In the genomic region with DNA sequence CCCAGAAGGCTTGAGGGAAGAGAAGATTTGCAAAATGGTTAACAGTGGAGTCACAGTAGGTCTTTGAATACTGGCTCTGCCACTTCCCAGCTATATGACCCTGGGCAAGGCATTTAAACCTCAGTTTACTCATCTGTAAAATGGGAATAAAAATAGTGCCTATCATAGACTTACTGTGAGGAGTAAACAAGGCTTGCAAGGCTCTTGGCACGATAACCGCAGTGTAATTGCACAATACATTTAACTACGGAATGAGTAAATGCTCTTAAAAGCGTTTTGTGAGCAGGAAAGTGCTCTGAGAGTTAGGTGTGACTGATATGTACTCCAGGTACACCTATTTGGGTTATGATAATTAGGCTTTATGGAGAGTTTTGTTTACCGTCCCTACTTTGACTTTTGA, we compare ENCODE assay signal across 2 cellular contexts.
A peak's percentile ranks its signal among the peaks of the same experiment; 100 is the strongest.
TF ChIP-seq lines count a peak whose summit lies in the region.

No MANE protein-coding gene starts in this region.

TF ChIP-seq in IMR-90, 13 proteins besides CTCF, POLR2A, EP300 and RAD21:
- peak; percentile 63 for TF ChIP-seq CEBPB (IDR thresholded peaks at IDR 0.05; ENCODE audit: low read depth, low read length)
- no peak for TF ChIP-seq CHD1 (IDR thresholded peaks at IDR 0.05; ENCODE audit: low read depth, low read length)
- TF ChIP-seq, protein P1, sequence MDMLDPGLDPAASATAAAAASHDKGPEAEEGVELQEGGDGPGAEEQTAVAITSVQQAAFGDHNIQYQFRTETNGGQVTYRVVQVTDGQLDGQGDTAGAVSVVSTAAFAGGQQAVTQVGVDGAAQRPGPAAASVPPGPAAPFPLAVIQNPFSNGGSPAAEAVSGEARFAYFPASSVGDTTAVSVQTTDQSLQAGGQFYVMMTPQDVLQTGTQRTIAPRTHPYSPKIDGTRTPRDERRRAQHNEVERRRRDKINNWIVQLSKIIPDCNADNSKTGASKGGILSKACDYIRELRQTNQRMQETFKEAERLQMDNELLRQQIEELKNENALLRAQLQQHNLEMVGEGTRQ (IDR thresholded peaks at IDR 0.05; ENCODE audit: low read depth, low read length): no peak
TF ChIP-seq in IMR-90: peak in this region for 1.

TF ChIP-seq in K562, 482 proteins besides CTCF, POLR2A, EP300 and RAD21 (continues in another document):
- TF ChIP-seq, protein P2, sequence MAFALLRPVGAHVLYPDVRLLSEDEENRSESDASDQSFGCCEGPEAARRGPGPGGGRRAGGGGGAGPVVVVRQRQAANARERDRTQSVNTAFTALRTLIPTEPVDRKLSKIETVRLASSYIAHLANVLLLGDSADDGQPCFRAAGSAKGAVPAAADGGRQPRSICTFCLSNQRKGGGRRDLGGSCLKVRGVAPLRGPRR (CRISPR knock-in tag; IDR thresholded peaks at IDR 0.05): no peak
- TF ChIP-seq ELF4 (CRISPR knock-in tag; IDR thresholded peaks at IDR 0.05): no peak
- TF ChIP-seq KHSRP (IDR thresholded peaks at IDR 0.05): no peak
- TF ChIP-seq, protein P3, sequence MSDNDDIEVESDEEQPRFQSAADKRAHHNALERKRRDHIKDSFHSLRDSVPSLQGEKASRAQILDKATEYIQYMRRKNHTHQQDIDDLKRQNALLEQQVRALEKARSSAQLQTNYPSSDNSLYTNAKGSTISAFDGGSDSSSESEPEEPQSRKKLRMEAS (CRISPR knock-in tag; IDR thresholded peaks at IDR 0.05): no peak
- TF ChIP-seq ZNF174 (CRISPR knock-in tag; IDR thresholded peaks at IDR 0.05): no peak
- no peak for TF ChIP-seq MCM7 (IDR thresholded peaks at IDR 0.05)
- no peak for TF ChIP-seq GTF2E2 (tag; IDR thresholded peaks at IDR 0.05)
- TF ChIP-seq, protein P4, sequence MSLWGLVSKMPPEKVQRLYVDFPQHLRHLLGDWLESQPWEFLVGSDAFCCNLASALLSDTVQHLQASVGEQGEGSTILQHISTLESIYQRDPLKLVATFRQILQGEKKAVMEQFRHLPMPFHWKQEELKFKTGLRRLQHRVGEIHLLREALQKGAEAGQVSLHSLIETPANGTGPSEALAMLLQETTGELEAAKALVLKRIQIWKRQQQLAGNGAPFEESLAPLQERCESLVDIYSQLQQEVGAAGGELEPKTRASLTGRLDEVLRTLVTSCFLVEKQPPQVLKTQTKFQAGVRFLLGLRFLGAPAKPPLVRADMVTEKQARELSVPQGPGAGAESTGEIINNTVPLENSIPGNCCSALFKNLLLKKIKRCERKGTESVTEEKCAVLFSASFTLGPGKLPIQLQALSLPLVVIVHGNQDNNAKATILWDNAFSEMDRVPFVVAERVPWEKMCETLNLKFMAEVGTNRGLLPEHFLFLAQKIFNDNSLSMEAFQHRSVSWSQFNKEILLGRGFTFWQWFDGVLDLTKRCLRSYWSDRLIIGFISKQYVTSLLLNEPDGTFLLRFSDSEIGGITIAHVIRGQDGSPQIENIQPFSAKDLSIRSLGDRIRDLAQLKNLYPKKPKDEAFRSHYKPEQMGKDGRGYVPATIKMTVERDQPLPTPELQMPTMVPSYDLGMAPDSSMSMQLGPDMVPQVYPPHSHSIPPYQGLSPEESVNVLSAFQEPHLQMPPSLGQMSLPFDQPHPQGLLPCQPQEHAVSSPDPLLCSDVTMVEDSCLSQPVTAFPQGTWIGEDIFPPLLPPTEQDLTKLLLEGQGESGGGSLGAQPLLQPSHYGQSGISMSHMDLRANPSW (CRISPR knock-in tag; IDR thresholded peaks at IDR 0.05): no peak
- TF ChIP-seq BCOR (IDR thresholded peaks at IDR 0.05): peak; percentile 61
- TF ChIP-seq TARDBP (IDR thresholded peaks at IDR 0.05): no peak
- no peak for TF ChIP-seq ZNF324 (CRISPR knock-in tag; IDR thresholded peaks at IDR 0.05)
- no peak for TF ChIP-seq TRIM28 (IDR thresholded peaks at IDR 0.05)
- no peak for TF ChIP-seq SIRT6 (IDR thresholded peaks at IDR 0.05; ENCODE audit: low read depth, low read length)
- TF ChIP-seq, protein P5, sequence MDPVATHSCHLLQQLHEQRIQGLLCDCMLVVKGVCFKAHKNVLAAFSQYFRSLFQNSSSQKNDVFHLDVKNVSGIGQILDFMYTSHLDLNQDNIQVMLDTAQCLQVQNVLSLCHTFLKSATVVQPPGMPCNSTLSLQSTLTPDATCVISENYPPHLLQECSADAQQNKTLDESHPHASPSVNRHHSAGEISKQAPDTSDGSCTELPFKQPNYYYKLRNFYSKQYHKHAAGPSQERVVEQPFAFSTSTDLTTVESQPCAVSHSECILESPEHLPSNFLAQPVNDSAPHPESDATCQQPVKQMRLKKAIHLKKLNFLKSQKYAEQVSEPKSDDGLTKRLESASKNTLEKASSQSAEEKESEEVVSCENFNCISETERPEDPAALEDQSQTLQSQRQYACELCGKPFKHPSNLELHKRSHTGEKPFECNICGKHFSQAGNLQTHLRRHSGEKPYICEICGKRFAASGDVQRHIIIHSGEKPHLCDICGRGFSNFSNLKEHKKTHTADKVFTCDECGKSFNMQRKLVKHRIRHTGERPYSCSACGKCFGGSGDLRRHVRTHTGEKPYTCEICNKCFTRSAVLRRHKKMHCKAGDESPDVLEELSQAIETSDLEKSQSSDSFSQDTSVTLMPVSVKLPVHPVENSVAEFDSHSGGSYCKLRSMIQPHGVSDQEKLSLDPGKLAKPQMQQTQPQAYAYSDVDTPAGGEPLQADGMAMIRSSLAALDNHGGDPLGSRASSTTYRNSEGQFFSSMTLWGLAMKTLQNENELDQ (CRISPR knock-in tag; IDR thresholded peaks at IDR 0.05; ENCODE audit: borderline replicate concordance): no peak
- TF ChIP-seq CBX2 (IDR thresholded peaks at IDR 0.05; ENCODE audit: insufficient read depth, low read length, poor library complexity, severe bottlenecking): no peak
- peak; percentile 62 for TF ChIP-seq CEBPB (tag; IDR thresholded peaks at IDR 0.05)
- TF ChIP-seq, protein P6, sequence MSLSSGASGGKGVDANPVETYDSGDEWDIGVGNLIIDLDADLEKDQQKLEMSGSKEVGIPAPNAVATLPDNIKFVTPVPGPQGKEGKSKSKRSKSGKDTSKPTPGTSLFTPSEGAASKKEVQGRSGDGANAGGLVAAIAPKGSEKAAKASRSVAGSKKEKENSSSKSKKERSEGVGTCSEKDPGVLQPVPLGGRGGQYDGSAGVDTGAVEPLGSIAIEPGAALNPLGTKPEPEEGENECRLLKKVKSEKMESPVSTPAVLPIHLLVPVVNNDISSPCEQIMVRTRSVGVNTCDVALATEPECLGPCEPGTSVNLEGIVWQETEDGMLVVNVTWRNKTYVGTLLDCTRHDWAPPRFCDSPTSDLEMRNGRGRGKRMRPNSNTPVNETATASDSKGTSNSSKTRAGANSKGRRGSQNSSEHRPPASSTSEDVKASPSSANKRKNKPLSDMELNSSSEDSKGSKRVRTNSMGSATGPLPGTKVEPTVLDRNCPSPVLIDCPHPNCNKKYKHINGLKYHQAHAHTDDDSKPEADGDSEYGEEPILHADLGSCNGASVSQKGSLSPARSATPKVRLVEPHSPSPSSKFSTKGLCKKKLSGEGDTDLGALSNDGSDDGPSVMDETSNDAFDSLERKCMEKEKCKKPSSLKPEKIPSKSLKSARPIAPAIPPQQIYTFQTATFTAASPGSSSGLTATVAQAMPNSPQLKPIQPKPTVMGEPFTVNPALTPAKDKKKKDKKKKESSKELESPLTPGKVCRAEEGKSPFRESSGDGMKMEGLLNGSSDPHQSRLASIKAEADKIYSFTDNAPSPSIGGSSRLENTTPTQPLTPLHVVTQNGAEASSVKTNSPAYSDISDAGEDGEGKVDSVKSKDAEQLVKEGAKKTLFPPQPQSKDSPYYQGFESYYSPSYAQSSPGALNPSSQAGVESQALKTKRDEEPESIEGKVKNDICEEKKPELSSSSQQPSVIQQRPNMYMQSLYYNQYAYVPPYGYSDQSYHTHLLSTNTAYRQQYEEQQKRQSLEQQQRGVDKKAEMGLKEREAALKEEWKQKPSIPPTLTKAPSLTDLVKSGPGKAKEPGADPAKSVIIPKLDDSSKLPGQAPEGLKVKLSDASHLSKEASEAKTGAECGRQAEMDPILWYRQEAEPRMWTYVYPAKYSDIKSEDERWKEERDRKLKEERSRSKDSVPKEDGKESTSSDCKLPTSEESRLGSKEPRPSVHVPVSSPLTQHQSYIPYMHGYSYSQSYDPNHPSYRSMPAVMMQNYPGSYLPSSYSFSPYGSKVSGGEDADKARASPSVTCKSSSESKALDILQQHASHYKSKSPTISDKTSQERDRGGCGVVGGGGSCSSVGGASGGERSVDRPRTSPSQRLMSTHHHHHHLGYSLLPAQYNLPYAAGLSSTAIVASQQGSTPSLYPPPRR (CRISPR knock-in tag; IDR thresholded peaks at IDR 0.05; ENCODE audit: borderline replicate concordance): no peak
- TF ChIP-seq EHMT2 (IDR thresholded peaks at IDR 0.05): no peak
- TF ChIP-seq, protein P7, sequence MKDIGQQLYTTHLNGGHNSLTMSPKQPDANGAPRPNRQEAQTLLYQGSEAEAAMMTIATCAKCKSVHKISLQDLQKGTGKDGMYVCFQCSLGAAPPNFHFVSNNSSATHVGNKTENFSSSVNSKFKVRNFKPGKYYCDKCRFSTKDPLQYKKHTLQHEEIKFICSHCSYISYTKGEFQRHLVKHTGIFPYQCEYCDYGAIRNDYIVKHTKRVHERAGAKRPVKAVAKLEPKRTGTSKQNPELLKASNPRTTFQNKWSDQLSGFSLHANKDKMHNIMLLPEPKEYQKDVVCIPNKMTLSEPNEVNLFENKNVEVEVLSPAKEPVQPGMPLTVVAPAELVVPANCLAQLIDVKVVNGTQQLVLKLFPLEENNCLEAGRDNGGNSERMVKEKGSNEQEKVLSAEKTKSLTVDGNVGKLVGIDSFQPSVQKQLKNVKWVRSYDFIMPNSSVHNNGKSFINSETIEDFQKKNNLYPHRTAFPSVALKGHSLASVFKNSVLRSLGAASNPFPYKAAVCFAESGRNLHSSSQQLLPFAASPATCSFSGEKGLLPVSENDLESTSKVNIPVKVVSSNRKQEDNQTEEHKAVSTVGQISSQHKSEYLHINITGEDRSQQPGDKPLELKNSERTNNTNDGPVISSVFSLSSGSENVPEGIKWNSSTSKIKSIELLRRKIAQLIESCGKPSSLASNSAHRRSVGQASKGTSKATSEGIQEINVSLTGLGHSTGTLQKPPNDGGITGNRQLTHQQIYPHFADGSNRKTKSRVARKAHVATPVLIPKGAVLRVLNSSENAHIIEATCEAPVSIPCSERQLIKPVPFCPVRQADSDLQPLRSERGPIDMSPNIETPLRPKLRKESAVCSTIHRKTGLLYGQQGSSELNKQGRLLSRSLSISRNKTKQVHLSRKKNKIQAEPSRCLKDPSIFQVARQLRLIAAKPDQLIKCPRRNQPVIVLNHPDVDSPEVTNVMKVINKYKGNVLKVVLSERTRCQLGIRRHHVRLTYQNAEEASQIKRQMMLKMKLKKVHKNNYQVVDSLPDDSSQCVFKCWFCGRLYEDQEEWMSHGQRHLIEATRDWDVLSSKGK (CRISPR knock-in tag; IDR thresholded peaks at IDR 0.05): no peak
- TF ChIP-seq, protein P8, sequence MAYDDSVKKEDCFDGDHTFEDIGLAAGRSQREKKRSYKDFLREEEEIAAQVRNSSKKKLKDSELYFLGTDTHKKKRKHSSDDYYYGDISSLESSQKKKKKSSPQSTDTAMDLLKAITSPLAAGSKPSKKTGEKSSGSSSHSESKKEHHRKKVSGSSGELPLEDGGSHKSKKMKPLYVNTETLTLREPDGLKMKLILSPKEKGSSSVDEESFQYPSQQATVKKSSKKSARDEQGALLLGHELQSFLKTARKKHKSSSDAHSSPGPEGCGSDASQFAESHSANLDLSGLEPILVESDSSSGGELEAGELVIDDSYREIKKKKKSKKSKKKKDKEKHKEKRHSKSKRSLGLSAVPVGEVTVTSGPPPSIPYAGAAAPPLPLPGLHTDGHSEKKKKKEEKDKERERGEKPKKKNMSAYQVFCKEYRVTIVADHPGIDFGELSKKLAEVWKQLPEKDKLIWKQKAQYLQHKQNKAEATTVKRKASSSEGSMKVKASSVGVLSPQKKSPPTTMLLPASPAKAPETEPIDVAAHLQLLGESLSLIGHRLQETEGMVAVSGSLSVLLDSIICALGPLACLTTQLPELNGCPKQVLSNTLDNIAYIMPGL (CRISPR knock-in tag; IDR thresholded peaks at IDR 0.05): no peak
- 0 out of 4 replicates have a peak, but pooled peaks of 1 of the 2 experiments have one; percentile 12 for TF ChIP-seq KDM1A (IDR thresholded peaks at IDR 0.05)
- no peak for TF ChIP-seq HDGF (IDR thresholded peaks at IDR 0.05)
- no peak for TF ChIP-seq FOXJ3 (CRISPR knock-in tag; IDR thresholded peaks at IDR 0.05)
- TF ChIP-seq, protein P9, sequence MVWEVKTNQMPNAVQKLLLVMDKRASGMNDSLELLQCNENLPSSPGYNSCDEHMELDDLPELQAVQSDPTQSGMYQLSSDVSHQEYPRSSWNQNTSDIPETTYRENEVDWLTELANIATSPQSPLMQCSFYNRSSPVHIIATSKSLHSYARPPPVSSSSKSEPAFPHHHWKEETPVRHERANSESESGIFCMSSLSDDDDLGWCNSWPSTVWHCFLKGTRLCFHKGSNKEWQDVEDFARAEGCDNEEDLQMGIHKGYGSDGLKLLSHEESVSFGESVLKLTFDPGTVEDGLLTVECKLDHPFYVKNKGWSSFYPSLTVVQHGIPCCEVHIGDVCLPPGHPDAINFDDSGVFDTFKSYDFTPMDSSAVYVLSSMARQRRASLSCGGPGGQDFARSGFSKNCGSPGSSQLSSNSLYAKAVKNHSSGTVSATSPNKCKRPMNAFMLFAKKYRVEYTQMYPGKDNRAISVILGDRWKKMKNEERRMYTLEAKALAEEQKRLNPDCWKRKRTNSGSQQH (CRISPR knock-in tag; IDR thresholded peaks at IDR 0.05): no peak
- no peak for TF ChIP-seq YY1 (IDR thresholded peaks at IDR 0.05; ENCODE audit: borderline replicate concordance in 1 of 3, control insufficient read depth in 1 of 3, extremely low read depth in 1 of 3, insufficient read depth in 3 of 3, insufficient read length in 1 of 3, insufficient replicate concordance in 2 of 3, low read depth in 1 of 3, low read length in 2 of 3)
- TF ChIP-seq NFYB (IDR thresholded peaks at IDR 0.05; ENCODE audit: extremely low read depth, insufficient read length): no peak
- TF ChIP-seq MCM5 (IDR thresholded peaks at IDR 0.05; ENCODE audit: low read depth): no peak
- TF ChIP-seq RBM25 (IDR thresholded peaks at IDR 0.05; ENCODE audit: low read depth, low read length, severe bottlenecking): peak; percentile 84
- TF ChIP-seq, protein P10, sequence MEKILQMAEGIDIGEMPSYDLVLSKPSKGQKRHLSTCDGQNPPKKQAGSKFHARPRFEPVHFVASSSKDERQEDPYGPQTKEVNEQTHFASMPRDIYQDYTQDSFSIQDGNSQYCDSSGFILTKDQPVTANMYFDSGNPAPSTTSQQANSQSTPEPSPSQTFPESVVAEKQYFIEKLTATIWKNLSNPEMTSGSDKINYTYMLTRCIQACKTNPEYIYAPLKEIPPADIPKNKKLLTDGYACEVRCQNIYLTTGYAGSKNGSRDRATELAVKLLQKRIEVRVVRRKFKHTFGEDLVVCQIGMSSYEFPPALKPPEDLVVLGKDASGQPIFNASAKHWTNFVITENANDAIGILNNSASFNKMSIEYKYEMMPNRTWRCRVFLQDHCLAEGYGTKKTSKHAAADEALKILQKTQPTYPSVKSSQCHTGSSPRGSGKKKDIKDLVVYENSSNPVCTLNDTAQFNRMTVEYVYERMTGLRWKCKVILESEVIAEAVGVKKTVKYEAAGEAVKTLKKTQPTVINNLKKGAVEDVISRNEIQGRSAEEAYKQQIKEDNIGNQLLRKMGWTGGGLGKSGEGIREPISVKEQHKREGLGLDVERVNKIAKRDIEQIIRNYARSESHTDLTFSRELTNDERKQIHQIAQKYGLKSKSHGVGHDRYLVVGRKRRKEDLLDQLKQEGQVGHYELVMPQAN (IDR thresholded peaks at IDR 0.05; ENCODE audit: borderline replicate concordance): no peak
- TF ChIP-seq ADNP (tag; IDR thresholded peaks at IDR 0.05): peak; percentile 53; the same call in 1 of the 2 replicates
- TF ChIP-seq, protein P11, sequence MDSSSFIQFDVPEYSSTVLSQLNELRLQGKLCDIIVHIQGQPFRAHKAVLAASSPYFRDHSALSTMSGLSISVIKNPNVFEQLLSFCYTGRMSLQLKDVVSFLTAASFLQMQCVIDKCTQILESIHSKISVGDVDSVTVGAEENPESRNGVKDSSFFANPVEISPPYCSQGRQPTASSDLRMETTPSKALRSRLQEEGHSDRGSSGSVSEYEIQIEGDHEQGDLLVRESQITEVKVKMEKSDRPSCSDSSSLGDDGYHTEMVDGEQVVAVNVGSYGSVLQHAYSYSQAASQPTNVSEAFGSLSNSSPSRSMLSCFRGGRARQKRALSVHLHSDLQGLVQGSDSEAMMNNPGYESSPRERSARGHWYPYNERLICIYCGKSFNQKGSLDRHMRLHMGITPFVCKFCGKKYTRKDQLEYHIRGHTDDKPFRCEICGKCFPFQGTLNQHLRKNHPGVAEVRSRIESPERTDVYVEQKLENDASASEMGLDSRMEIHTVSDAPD (CRISPR knock-in tag; IDR thresholded peaks at IDR 0.05): no peak
- TF ChIP-seq HDAC2 (IDR thresholded peaks at IDR 0.05): no peak
